Comparison of ENCODE assay signal across 14 cellular contexts in genomic region chr7:108468246-108468645, GRCh38.
"Had no signal": no experiment of that assay in that cellular context is flagged by ENCODE, and none has a peak within 500 bp of the region (broad histone marks: within the 10 kb centered on the region; RNA-seq: fewer than 3 reads in every experiment).

No MANE protein-coding gene starts in this region.

- H3K27ac Mint-ChIP-seq: activated CD8-positive, alpha-beta T cell treated with anti-CD3 and anti-CD28 coated beads, Interleukin-2, amount 10 ng/mL, durations not matched to agents 7 days and 5 days; mesothelial cell of epicardium had no signal

- H3K27me3 ChIP-seq: ascending aorta, esophagus squamous epithelium, tibial artery, vagina had no signal

- H3K27ac ChIP-seq: ascending aorta, esophagus squamous epithelium, left ventricle myocardium inferior, tibial artery, vagina had no signal

- H3K4me1 ChIP-seq: ascending aorta, esophagus squamous epithelium, left ventricle myocardium inferior, tibial artery, vagina had no signal

- H3K4me3 Mint-ChIP-seq: activated CD8-positive, alpha-beta T cell treated with anti-CD3 and anti-CD28 coated beads, Interleukin-2, amount 10 ng/mL, durations not matched to agents 7 days and 5 days; mesothelial cell of epicardium had no signal

- H3K9me3 Mint-ChIP-seq: mesothelial cell of epicardium had no signal

- H3K9me3 ChIP-seq: ascending aorta, esophagus squamous epithelium, left ventricle myocardium inferior, tibial artery, vagina had no signal

- DNase-seq: activated CD4-positive, alpha-beta T cell treated with anti-CD3 and anti-CD28 coated beads for 48 hours; activated CD8-positive, alpha-beta memory T cell treated with anti-CD3 and anti-CD28 coated beads, Interleukin-2, amount 50 U/mL, for 48 hours; activated CD8-positive, alpha-beta T cell treated with anti-CD3 and anti-CD28 coated beads, Interleukin-2, amount 10 ng/mL, durations not matched to agents 7 days and 5 days; activated naive CD4-positive, alpha-beta T cell; esophagus squamous epithelium; foreskin fibroblast; left ventricle myocardium inferior; retina; stimulated activated CD4-positive, alpha-beta T cell treated with anti-CD3 and anti-CD28 coated beads, Interleukin-15, amount 100 ng/mL, for 24 hours; stimulated activated CD4-positive, alpha-beta T cell treated with anti-CD3 and anti-CD28 coated beads, Interleukin-4, amount 100 ng/mL, for 4 hours; tibial artery had no signal

- H3K4me3 ChIP-seq: ascending aorta, esophagus squamous epithelium, left ventricle myocardium inferior, tibial artery, vagina had no signal
